11 cellular contexts compared by ENCODE assay signal in genomic region chr7:143408247-143408685, GRCh38. TPM values are rescaled to one million over a fixed set of nuclear protein-coding genes. Genes with fewer than 3 reads are reported as not detected.
DNase-seq lines count a peak whose midpoint lies in the region; ATAC-seq, FAIRE-seq and TF ChIP-seq lines count a peak whose summit lies in the region.
"Had no signal": no experiment of that assay in that cellular context is flagged by ENCODE, and none has a peak within 500 bp of the region (broad histone marks: within the 10 kb centered on the region; RNA-seq: fewer than 3 reads in every experiment).

No MANE protein-coding gene starts in this region.

- peaks cover 29% of the 10 kb centered on the region for H3K4me1 Mint-ChIP-seq in activated B cell treated with CpG ODN at 0.5 μM for 24 hours

- peak overlapping the region; percentile 38 for H3K4me3 Mint-ChIP-seq in activated B cell treated with CpG ODN at 0.5 μM for 24 hours

- peaks cover 33% of the 10 kb centered on the region for H3K27me3 Mint-ChIP-seq in activated B cell treated with CpG ODN at 0.5 μM for 24 hours

- no peaks in the 10 kb centered on the region for H3K36me3 Mint-ChIP-seq in activated B cell treated with CpG ODN at 0.5 μM for 24 hours (ENCODE audit: low read depth)
- H3K36me3 Mint-ChIP-seq: brain had no signal

- CTCF ChIA-PET in activated B cell treated with CpG ODN at 0.5 μM for 24 hours (lab: Charles Lee): interaction anchor here (2.5 to 3.4 kb wide), 2 partner anchors 8 to 168 kb away, joined by 9 to 19 read pairs; no protein-coding TSS in a partner anchor

- H3K27ac ChIP-seq in iPS-18a (ENCODE audit: low read length) (no peak overlapping the region), rectal smooth muscle tissue (ENCODE audit: low read depth, low read length) (no peak overlapping the region)

- no peak for DNase-seq in H7
- DNase-seq in activated B cell treated with CpG ODN at 0.5 μM for 24 hours: no peak
- no peak for DNase-seq in urothelium cell line (ENCODE audit: low spot score)
- no peak for DNase-seq in AG20443 (ENCODE audit: low spot score)
- DNase-seq: stimulated activated CD4-positive, alpha-beta T cell treated with anti-CD3 and anti-CD28 coated beads, Interleukin-2, amount 100 ng/mL, for 48 hours had no signal

- no peak for TF ChIP-seq CTCF in activated B cell treated with CpG ODN at 0.5 μM for 24 hours (IDR thresholded peaks at IDR 0.05)

- H3K4me1 ChIP-seq in iPS-18a (ENCODE audit: control insufficient read depth, low read depth, low read length): peaks cover 69% of the 10 kb centered on the region
- H3K4me1 ChIP-seq in rectal smooth muscle tissue (ENCODE audit: control insufficient read depth, insufficient read depth, low read length): peaks cover 16% of the 10 kb centered on the region

- peaks cover 7% of the 10 kb centered on the region for H3K36me3 ChIP-seq in H7 (replicated peaks; ENCODE audit: control insufficient read depth, insufficient read depth, low read length)
- H3K36me3 ChIP-seq in iPS-18a (ENCODE audit: control insufficient read depth, low read depth, low read length): peaks cover 5% of the 10 kb centered on the region
- H3K36me3 ChIP-seq in rectal smooth muscle tissue (ENCODE audit: control insufficient read depth, insufficient read depth, low read length): no peaks in the 10 kb centered on the region

- no peaks in the 10 kb centered on the region for H3K9me3 ChIP-seq in iPS-18a (ENCODE audit: control insufficient read depth, low read depth, low read length)

- no peak for FAIRE-seq in urothelium cell line (lab: Jason Lieb, UNC)
- FAIRE-seq: G401.6 had no signal

- H3K27me3 ChIP-seq in H7 (ENCODE audit: control insufficient read depth, insufficient read depth, low read length) (no peaks in the 10 kb centered on the region), iPS-18a (ENCODE audit: control insufficient read depth, insufficient read depth, low read length) (no peaks in the 10 kb centered on the region), rectal smooth muscle tissue (ENCODE audit: control insufficient read depth, insufficient read depth, low read length) (no peaks in the 10 kb centered on the region)

- H3K9ac ChIP-seq in iPS-18a (ENCODE audit: low read length) (peak overlapping the region; percentile 74), rectal smooth muscle tissue (ENCODE audit: low read length) (no peak overlapping the region)

- no peak overlapping the region for H3K27ac Mint-ChIP-seq in activated B cell treated with CpG ODN at 0.5 μM for 24 hours

- H3K9me3 Mint-ChIP-seq in activated B cell treated with CpG ODN at 0.5 μM for 24 hours: no peaks in the 10 kb centered on the region
- H3K9me3 Mint-ChIP-seq: brain had no signal

- intact Hi-C loops in activated B cell treated with CpG ODN at 0.5 μM for 24 hours (cut with micrococcal nuclease): loop anchor here (2.0 to 5.0 kb wide), 3 partner anchors 27 to 167 kb away; partner anchors contain the start of gene ZYX

- H3K4me3 ChIP-seq in H7 (ENCODE audit: insufficient read depth, low read depth, low read length): peak overlapping the region; percentile 82
- peak overlapping the region; percentile 84 for H3K4me3 ChIP-seq in iPS-18a (ENCODE audit: low read length)
- peak overlapping the region; percentile 58 for H3K4me3 ChIP-seq in rectal smooth muscle tissue (ENCODE audit: low read length)

- POLR2A ChIA-PET in activated B cell treated with CpG ODN at 0.5 μM for 24 hours (lab: Charles Lee): interaction anchor here (0.9 kb wide), 1 partner anchor 28 kb away, joined by 6 read pairs; no protein-coding TSS in a partner anchor

- ATAC-seq in activated B cell treated with CpG ODN at 0.5 μM for 24 hours (ENCODE audit: low read depth): no peak
- no peak for ATAC-seq in HG02870 (IDR thresholded peaks at IDR 0.05; ENCODE audit: unreplicated experiment)
- no peak for ATAC-seq in HG03571 (IDR thresholded peaks at IDR 0.05; ENCODE audit: unreplicated experiment)

RNA-seq across cellular contexts. Expression of gene EPHA1, which starts 0.4 kb away (rescaled TPM):
- 176 and 189 TPM in 2 replicates for total RNA-seq in H7 (2014; rRNA removed; shearing (Covaris generic))
- total RNA-seq in activated B cell treated with CpG ODN at 0.5 μM for 24 hours: not detected in 2 replicates

RNA-seq across cellular contexts. Expression of gene ZYX, which starts 27.1 kb away (rescaled TPM):
- 84.6 and 97.1 TPM in 2 replicates for total RNA-seq in H7 (2014; rRNA removed; shearing (Covaris generic))
- total RNA-seq in activated B cell treated with CpG ODN at 0.5 μM for 24 hours: 87.5 and 101 TPM in 2 replicates

RNA-seq across cellular contexts. Expression of gene TAS2R60, which starts 35.0 kb away (rescaled TPM):
- total RNA-seq in H7 (2014; rRNA removed; shearing (Covaris generic)): not detected in 2 replicates
- not detected in 2 replicates for total RNA-seq in activated B cell treated with CpG ODN at 0.5 μM for 24 hours

RNA-seq across cellular contexts. Expression of gene FAM131B, which starts 45.8 kb away (rescaled TPM):
- 11.9 and 16.9 TPM in 2 replicates for total RNA-seq in H7 (2014; rRNA removed; shearing (Covaris generic))
- not detected in 2 replicates for total RNA-seq in activated B cell treated with CpG ODN at 0.5 μM for 24 hours

Comparison
In these comparisons a context has a peak if more than half of its experiments do, and no peak if none do; other contexts are left out.
1. RNA of gene EPHA1, which starts 0.4 kb away (total RNA-seq): 176 to 189 TPM in H7; not detected in activated B cell treated with CpG ODN at 0.5 μM for 24 hours; every median in the first group is over 100 times any median in the second.
2. Peak in every context shown above with its lines, with median percentiles within 50 percentile points of each other: H3K4me3 ChIP-seq.